8 cellular contexts compared by ENCODE assay signal in genomic region chr18:3453540-3454364, GRCh38. TPM values are rescaled to one million over a fixed set of nuclear protein-coding genes. Genes with fewer than 3 reads are reported as not detected.
A peak's percentile ranks its signal among the peaks of the same experiment; 100 is the strongest.
DNase-seq lines count a peak whose midpoint lies in the region; ATAC-seq and TF ChIP-seq lines count a peak whose summit lies in the region.

No MANE protein-coding gene starts in this region.

- peak overlapping the region; percentile 95 for H3K27ac ChIP-seq in SJCRH30
- peak overlapping the region; percentile 97 for H3K27ac ChIP-seq in caudate nucleus (ENCODE audit: low read depth, low read length)
- peak overlapping the region; percentile 92 for H3K27ac ChIP-seq in layer of hippocampus (ENCODE audit: low read depth, low read length)

- H3K36me3 ChIP-seq in SJCRH30: peaks cover 64% of the 10 kb centered on the region

- H3K4me3 ChIP-seq in AG04449 (ENCODE audit: low read depth, low read length) (peak overlapping the region; percentile 81), SJCRH30 (peak overlapping the region; percentile 76)

- POLR2A ChIA-PET in AG04449 (lab: Yijun Ruan, JAX): interaction anchor here (0.6 to 3.9 kb wide), 7 partner anchors 13 to 190 kb away, joined by 3 to 34 read pairs (median 4); no protein-coding TSS in a partner anchor

- DNase-seq in AG04449 (ENCODE audit: low read depth, low spot score) (peak; percentile 95), SJCRH30 (peak; percentile 15 to 37), caudate nucleus (lab: John Stamatoyannopoulos, UW) (peak in 3 of 61 donors; percentile 4 to 36 (median 6)), KG1 (lab: John Stamatoyannopoulos, UW) (no peak)
- DNase-seq in stimulated activated CD4-positive, alpha-beta T cell treated with anti-CD3 and anti-CD28 coated beads, Interleukin-2, amount 100 ng/mL, for 48 hours: peak; percentile 19 to 33

- no peaks in the 10 kb centered on the region for H3K9me3 ChIP-seq in SJCRH30 (replicated peaks)

- no peak for TF ChIP-seq CTCF in AG04449 (IDR thresholded peaks at IDR 0.05; ENCODE audit: insufficient read depth, low read length, missing control alignments)

- no peaks in the 10 kb centered on the region for H3K27me3 ChIP-seq in SJCRH30
- no peaks in the 10 kb centered on the region for H3K27me3 ChIP-seq in layer of hippocampus (ENCODE audit: control insufficient read depth, insufficient read depth, low read length)

- peaks cover 16% of the 10 kb centered on the region for H3K4me1 ChIP-seq in SJCRH30

- CTCF ChIA-PET in AG04449 (lab: Yijun Ruan, JAX): interaction anchor here (0.9 to 6.7 kb wide), 20 partner anchors 11 to 214 kb away, joined by 3 to 82 read pairs (median 5); no protein-coding TSS in a partner anchor

- peak; percentile 26 for ATAC-seq in GM21390 (IDR thresholded peaks at IDR 0.05; ENCODE audit: unreplicated experiment)
- no peak for ATAC-seq in HG03432 (IDR thresholded peaks at IDR 0.05; ENCODE audit: unreplicated experiment)

RNA-seq across cellular contexts. Expression of gene TGIF1, which starts 3.8 kb away (rescaled TPM):
- 86.9 and 88.8 TPM in 2 replicates for total RNA-seq in SJCRH30 (2014; rRNA removed; shearing (Covaris generic))
